Comparison of ENCODE assay signal across 26 cellular contexts in genomic region chr15:33934896-33935295, GRCh38. TPM values are rescaled to one million over a fixed set of nuclear protein-coding genes. Genes with fewer than 3 reads are reported as not detected.
"Had no signal": no experiment of that assay in that cellular context is flagged by ENCODE, and none has a peak within 500 bp of the region (broad histone marks: within the 10 kb centered on the region; RNA-seq: fewer than 3 reads in every experiment).

No MANE protein-coding gene starts in this region.

- H3K4me3 Mint-ChIP-seq: activated B cell treated with CpG ODN at 0.5 μM for 24 hours; activated CD4-positive, alpha-beta T cell treated with anti-CD3 and anti-CD28 coated beads, Interleukin-2, amount 10 ng/mL, durations not matched to agents 7 days and 5 days; activated T-cell treated with anti-CD3 and anti-CD28 coated beads, Interleukin-2, amount 50 U/mL, for 72 hours; mesothelial cell of epicardium; nephron progenitor cell; T-helper 2 cell treated with Interferon-gamma antibody and Interleukin-4, amounts not matched to agents 5 μg/mL and 100 μg/mL, for 36 hours had no signal

- H3K27me3 ChIP-seq: body of pancreas, colonic mucosa, esophagus muscularis mucosa, gastroesophageal sphincter, heart right ventricle, transverse colon had no signal

- H3K36me3 Mint-ChIP-seq: activated naive CD4-positive, alpha-beta T cell treated with anti-CD3 and anti-CD28 coated beads, Interleukin-2, amount 50 U/mL, for 72 hours; mesothelial cell of epicardium had no signal

- DNase-seq: activated B cell treated with CpG ODN at 0.5 μM for 24 hours; activated CD4-positive, alpha-beta T cell treated with anti-CD3 and anti-CD28 coated beads, Interleukin-2, amount 10 ng/mL, durations not matched to agents 7 days and 5 days; activated CD8-positive, alpha-beta memory T cell treated with anti-CD3 and anti-CD28 coated beads, Interleukin-2, amount 50 U/mL, for 48 hours; activated gamma-delta T cell; activated T-cell treated with anti-CD3 and anti-CD28 coated beads, Interleukin-2, amount 50 U/mL, for 72 hours; amniotic stem cell; body of pancreas; central memory CD4-positive, alpha-beta T cell; colonic mucosa; heart right ventricle; left cardiac atrium; lower lobe of right lung; nephron progenitor cell; right cardiac atrium; small intestine; stimulated activated CD4-positive, alpha-beta T cell treated with anti-CD3 and anti-CD28 coated beads, Interleukin-4, amount 100 ng/mL, for 24 hours; stimulated activated CD8-positive, alpha-beta memory T cell treated with anti-CD3 and anti-CD28 coated beads, Interleukin-4, amount 100 ng/mL, for 48 hours; stimulated activated naive CD4-positive, alpha-beta T cell treated with Interleukin-2 at 50 U/mL for 16 hours; transverse colon had no signal

- H3K27me3 Mint-ChIP-seq: activated B cell treated with CpG ODN at 0.5 μM for 24 hours; activated CD4-positive, alpha-beta T cell treated with anti-CD3 and anti-CD28 coated beads, Interleukin-2, amount 10 ng/mL, durations not matched to agents 7 days and 5 days had no signal

- H3K9me3 Mint-ChIP-seq: activated CD4-positive, alpha-beta T cell treated with anti-CD3 and anti-CD28 coated beads, Interleukin-2, amount 10 ng/mL, durations not matched to agents 7 days and 5 days; activated naive CD4-positive, alpha-beta T cell treated with anti-CD3 and anti-CD28 coated beads, Interleukin-2, amount 50 U/mL, for 72 hours; activated T-cell treated with anti-CD3 and anti-CD28 coated beads, Interleukin-2, amount 50 U/mL, for 72 hours; mesothelial cell of epicardium; T-helper 2 cell treated with Interferon-gamma antibody and Interleukin-4, amounts not matched to agents 5 μg/mL and 100 μg/mL, for 36 hours had no signal

- H3K36me3 ChIP-seq: colonic mucosa, esophagus muscularis mucosa, gastroesophageal sphincter, heart right ventricle, lower lobe of right lung, prostate gland, transverse colon had no signal

- FAIRE-seq: small intestine had no signal

- H3K27ac ChIP-seq: body of pancreas, colonic mucosa, esophagus muscularis mucosa, gastroesophageal sphincter, heart right ventricle, lower lobe of right lung, prostate gland, transverse colon had no signal

- H3K27ac Mint-ChIP-seq: activated B cell treated with CpG ODN at 0.5 μM for 24 hours; activated CD4-positive, alpha-beta T cell treated with anti-CD3 and anti-CD28 coated beads, Interleukin-2, amount 10 ng/mL, durations not matched to agents 7 days and 5 days; activated naive CD4-positive, alpha-beta T cell treated with anti-CD3 and anti-CD28 coated beads, Interleukin-2, amount 50 U/mL, for 72 hours; activated T-cell treated with anti-CD3 and anti-CD28 coated beads, Interleukin-2, amount 50 U/mL, for 72 hours; mesothelial cell of epicardium; T-helper 2 cell treated with Interferon-gamma antibody and Interleukin-4, amounts not matched to agents 5 μg/mL and 100 μg/mL, for 36 hours had no signal

- H3K4me1 ChIP-seq: body of pancreas, colonic mucosa, gastroesophageal sphincter, lower lobe of right lung, prostate gland, transverse colon had no signal

- H3K4me1 Mint-ChIP-seq: activated B cell treated with CpG ODN at 0.5 μM for 24 hours; activated CD4-positive, alpha-beta T cell treated with anti-CD3 and anti-CD28 coated beads, Interleukin-2, amount 10 ng/mL, durations not matched to agents 7 days and 5 days; mesothelial cell of epicardium; nephron progenitor cell had no signal

- H3K4me3 ChIP-seq: body of pancreas, colonic mucosa, esophagus muscularis mucosa, gastroesophageal sphincter, heart right ventricle, lower lobe of right lung, prostate gland, transverse colon had no signal

- H3K9me3 ChIP-seq: body of pancreas, colonic mucosa, esophagus muscularis mucosa, gastroesophageal sphincter, heart right ventricle, lower lobe of right lung, prostate gland, transverse colon had no signal

RNA-seq across cellular contexts. Expression of gene CHRM5, which starts 33.4 kb away (rescaled TPM):
- total RNA-seq: activated B cell treated with CpG ODN at 0.5 μM for 24 hours; activated CD4-positive, alpha-beta T cell treated with anti-CD3 and anti-CD28 coated beads, Interleukin-2, amount 10 ng/mL, durations not matched to agents 7 days and 5 days; activated naive CD4-positive, alpha-beta T cell treated with anti-CD3 and anti-CD28 coated beads, Interleukin-2, amount 50 U/mL, for 72 hours; activated T-cell treated with anti-CD3 and anti-CD28 coated beads, Interleukin-2, amount 50 U/mL, for 72 hours; body of pancreas; colonic mucosa; esophagus muscularis mucosa; gastroesophageal sphincter; heart right ventricle; left cardiac atrium; lower lobe of right lung; omental fat pad; right cardiac atrium; transverse colon had no signal
- polyA plus RNA-seq: heart right ventricle, right cardiac atrium, small intestine had no signal
